24 cellular contexts compared by ENCODE assay signal in genomic region chr5:135467051-135467625, GRCh38. TPM values are rescaled to one million over a fixed set of nuclear protein-coding genes. Genes with fewer than 3 reads are reported as not detected.
DNase-seq lines count a peak whose midpoint lies in the region; ATAC-seq and TF ChIP-seq lines count a peak whose summit lies in the region.
"Had no signal": no experiment of that assay in that cellular context is flagged by ENCODE, and none has a peak within 500 bp of the region (broad histone marks: within the 10 kb centered on the region; RNA-seq: fewer than 3 reads in every experiment).

No MANE protein-coding gene starts in this region.

- H3K27ac Mint-ChIP-seq in chondrocyte (ENCODE audit: unreplicated experiment), result no peak overlapping the region
- H3K27ac Mint-ChIP-seq: natural killer cell had no signal

- no peak for ATAC-seq in GM18517 (IDR thresholded peaks at IDR 0.05; ENCODE audit: unreplicated experiment)
- no peak for ATAC-seq in GM21528 (IDR thresholded peaks at IDR 0.05; ENCODE audit: low FRiP score, unreplicated experiment)
- no peak for ATAC-seq in HG02981 (IDR thresholded peaks at IDR 0.05; ENCODE audit: unreplicated experiment)

- H3K4me3 Mint-ChIP-seq in chondrocyte (ENCODE audit: unreplicated experiment), result no peak overlapping the region

- TF ChIP-seq CTCF in chondrocyte (IDR thresholded peaks at IDR 0.05), result no peak

- peaks cover 79% of the 10 kb centered on the region for H3K27me3 Mint-ChIP-seq in chondrocyte (ENCODE audit: low read depth)

- H3K36me3 Mint-ChIP-seq in chondrocyte (ENCODE audit: low read depth), result no peaks in the 10 kb centered on the region
- H3K36me3 Mint-ChIP-seq: CD8-positive, alpha-beta memory T cell; natural killer cell had no signal

- H3K4me1 Mint-ChIP-seq in chondrocyte (ENCODE audit: low read depth), result peaks cover 7% of the 10 kb centered on the region

- DNase-seq in activated effector memory CD4-positive, alpha-beta T cell treated with anti-CD3 and anti-CD28 coated beads, Interleukin-2, amount 50 U/mL, for 16 hours, result peak; percentile 55
- DNase-seq in activated effector memory CD4-positive, alpha-beta T cell treated with Interleukin-2 at 50 U/mL for 16 hours, result no peak
- DNase-seq in chondrocyte (ENCODE audit: low spot score) (peak; percentile 60), mesenteric fat pad (ENCODE audit: low spot score) (peak; percentile 73)
- DNase-seq in stimulated activated CD4-positive, alpha-beta T cell treated with anti-CD3 and anti-CD28 coated beads, Interleukin-4, amount 100 ng/mL, for 4 hours, result no peak
- DNase-seq: activated CD4-positive, alpha-beta T cell treated with anti-CD3 and anti-CD28 coated beads, Interleukin-2, amount 50 U/mL, for 48 hours; CD8-positive, alpha-beta memory T cell; foreskin fibroblast; GF-D8; GOT3; Kasumi-1; left ventricle myocardium inferior; natural killer cell; NCI-H2029; NCI-H345; NCI-H774; Right ventricle myocardium superior; T-helper 9 cell; trophoblast cell had no signal

- no peaks in the 10 kb centered on the region for H3K9me3 Mint-ChIP-seq in chondrocyte (ENCODE audit: low read depth)
- H3K9me3 Mint-ChIP-seq: CD8-positive, alpha-beta memory T cell; natural killer cell had no signal

RNA-seq across cellular contexts. Expression of gene TIFAB, which starts 15.0 kb away (rescaled TPM):
- total RNA-seq in chondrocyte, result not detected in 3 replicates
- not detected for total RNA-seq in mesenteric fat pad
- total RNA-seq: A172; CD8-positive, alpha-beta memory T cell; HT1080; left ventricle myocardium inferior; Right ventricle myocardium superior had no signal

RNA-seq across cellular contexts. Expression of gene DCANP1, which starts 20.0 kb away (rescaled TPM):
- not detected in 3 replicates for total RNA-seq in chondrocyte
- total RNA-seq in mesenteric fat pad, result not detected
- total RNA-seq: A172; CD8-positive, alpha-beta memory T cell; HT1080; left ventricle myocardium inferior; Right ventricle myocardium superior had no signal

Comparison
In these comparisons a context has a peak if more than half of its experiments do, and no peak if none do; other contexts are left out.
1. DNase-seq: peak in activated effector memory CD4-positive, alpha-beta T cell treated with anti-CD3 and anti-CD28 coated beads, Interleukin-2, amount 50 U/mL, for 16 hours (single experiment), chondrocyte (single experiment) and mesenteric fat pad (single experiment); none in activated effector memory CD4-positive, alpha-beta T cell treated with Interleukin-2 at 50 U/mL for 16 hours (single experiment) and stimulated activated CD4-positive, alpha-beta T cell treated with anti-CD3 and anti-CD28 coated beads, Interleukin-4, amount 100 ng/mL, for 4 hours (0 of 2).